ENCODE assay signal across 21 cellular contexts in genomic region chr2:222290371-222290690, GRCh38. TPM values are rescaled to one million over a fixed set of nuclear protein-coding genes. Genes with fewer than 3 reads are reported as not detected.
DNase-seq lines count a peak whose midpoint lies in the region; ATAC-seq and TF ChIP-seq lines count a peak whose summit lies in the region.
"Had no signal": no experiment of that assay in that cellular context is flagged by ENCODE, and none has a peak within 500 bp of the region (broad histone marks: within the 10 kb centered on the region; RNA-seq: fewer than 3 reads in every experiment).

No MANE protein-coding gene starts in this region.

- H3K27ac ChIP-seq in GM23338 (ENCODE audit: low read depth) (no peak overlapping the region), WERI-Rb-1 (no peak overlapping the region), trophoblast cell (ENCODE audit: low read depth, low read length) (no peak overlapping the region)
- H3K27ac ChIP-seq: right atrium auricular region, SJSA1 had no signal

- H3K9me3 ChIP-seq in WERI-Rb-1 (ENCODE audit: severe bottlenecking): no peaks in the 10 kb centered on the region
- H3K9me3 ChIP-seq in iPS-15b (ENCODE audit: control insufficient read depth, insufficient read depth, low read length): no peaks in the 10 kb centered on the region
- H3K9me3 ChIP-seq in trophoblast cell (ENCODE audit: insufficient read depth, low read depth, low read length): peaks cover 5% of the 10 kb centered on the region
- H3K9me3 ChIP-seq: right atrium auricular region, SJSA1 had no signal

- no peak overlapping the region for H3K9ac ChIP-seq in iPS-15b (ENCODE audit: low read depth, low read length)
- H3K9ac ChIP-seq in trophoblast cell (ENCODE audit: low read length): no peak overlapping the region

- H2BK12ac ChIP-seq in trophoblast cell (ENCODE audit: low read length): no peak overlapping the region

- H4K91ac ChIP-seq in trophoblast cell (ENCODE audit: low read depth, low read length): no peak overlapping the region

- H3K9me2 ChIP-seq in GM23338 (ENCODE audit: insufficient read depth): no peaks in the 10 kb centered on the region

- no peaks in the 10 kb centered on the region for H3K79me1 ChIP-seq in trophoblast cell (ENCODE audit: low read length)

- no peak overlapping the region for H2BK120ac ChIP-seq in trophoblast cell (ENCODE audit: insufficient read depth, low read length, poor library complexity)

- H3K4me3 Mint-ChIP-seq in GM23338: peak overlapping the region; percentile 72
- H3K4me3 Mint-ChIP-seq in naive thymus-derived CD8-positive, alpha-beta T cell: no peak overlapping the region
- H3K4me3 Mint-ChIP-seq in T-cell: no peak overlapping the region
- H3K4me3 Mint-ChIP-seq: dendritic cell treated with granulocyte-macrophage colony-stimulating factor and Interleukin-4, amounts not matched to agents 40 ng/mL and 50 ng/mL, for 4 days; memory B cell had no signal

- WGBS in trophoblast cell (ENCODE audit: extremely low coverage, insufficient coverage, insufficient read length): no CpG with 5 or more reads among the region's 8 CpGs

- POLR2A ChIA-PET in naive thymus-derived CD8-positive, alpha-beta T cell (lab: Charles Lee): no interaction called here
- POLR2A ChIA-PET in T-cell (lab: Charles Lee): no interaction called here

- CTCF ChIA-PET in T-cell (lab: Charles Lee): interaction anchor here in 1 of 2 donors (0.6 kb wide), 1 partner anchor 56 kb away, joined by 3 read pairs; no protein-coding TSS in a partner anchor

- peaks cover 70% of the 10 kb centered on the region for H3K4me1 ChIP-seq in GM23338 (ENCODE audit: insufficient read depth)
- peaks cover 9% of the 10 kb centered on the region for H3K4me1 ChIP-seq in iPS-15b (ENCODE audit: control insufficient read depth, insufficient read depth, low read length)
- H3K4me1 ChIP-seq in trophoblast cell (ENCODE audit: control insufficient read depth in 1 of 2, insufficient read depth in 2 of 2, low read length in 2 of 2): peaks cover 0 to 3% of the 10 kb centered on the region in 2 experiments

- H3K14ac ChIP-seq in trophoblast cell (ENCODE audit: low read length): no peak overlapping the region

- H3K4me1 Mint-ChIP-seq in GM23338 (peaks cover 58% of the 10 kb centered on the region), T-cell (peaks cover 6 to 10% (median 6%) of the 10 kb centered on the region in 3 donors)
- peaks cover 5 to 17% (median 8%) of the 10 kb centered on the region in 4 donors for H3K4me1 Mint-ChIP-seq in naive thymus-derived CD8-positive, alpha-beta T cell

- H3K79me2 ChIP-seq in GM23338 (replicated peaks; ENCODE audit: insufficient read depth) (no peaks in the 10 kb centered on the region), trophoblast cell (ENCODE audit: control insufficient read depth, insufficient read depth, low read length, poor library complexity) (no peaks in the 10 kb centered on the region)

- no peak for DNase-seq in GM23338 (ENCODE audit: low spot score)
- DNase-seq in WERI-Rb-1: no peak
- DNase-seq in trophoblast cell: no peak
- DNase-seq in NCI-H2029 treated with DMSO at 0.1 percent for 48 hours (lab: John Stamatoyannopoulos, UW): no peak
- no peak for DNase-seq in naive thymus-derived CD8-positive, alpha-beta T cell
- no peak for DNase-seq in T-cell
- DNase-seq: activated CD8-positive, alpha-beta memory T cell treated with anti-CD3 and anti-CD28 coated beads, Interleukin-2, amount 50 U/mL, for 48 hours; activated naive CD4-positive, alpha-beta T cell; anterior cingulate cortex; NCI-H2029; nucleus accumbens; OCI-M1; T1000 had no signal

- no peak overlapping the region for H2AFZ ChIP-seq in GM23338
- H2AFZ ChIP-seq in trophoblast cell (ENCODE audit: insufficient read depth, low read length, poor library complexity): no peak overlapping the region

- H3K4me2 ChIP-seq in GM23338 (peak overlapping the region; percentile 73), trophoblast cell (ENCODE audit: low read length) (peak overlapping the region; percentile 56)

- H2AK5ac ChIP-seq in trophoblast cell (ENCODE audit: low read length): no peak overlapping the region

- no peak overlapping the region for H3K23ac ChIP-seq in trophoblast cell (ENCODE audit: low read length)

- no peak for ATAC-seq in GM23338
- ATAC-seq in HG03378 (IDR thresholded peaks at IDR 0.05; ENCODE audit: unreplicated experiment): no peak
- ATAC-seq in naive thymus-derived CD8-positive, alpha-beta T cell: no peak
- ATAC-seq in T-cell (replicated peaks in 1 of 4): no peak

- H3K9me3 Mint-ChIP-seq in GM23338 (peaks cover 3% of the 10 kb centered on the region; the same call in 1 of the 3 replicates), T-cell (peaks cover 0 to 3% (median 0%) of the 10 kb centered on the region in 3 donors)
- H3K9me3 Mint-ChIP-seq in naive thymus-derived CD8-positive, alpha-beta T cell: peaks cover 0 to 5% (median 0%) of the 10 kb centered on the region in 9 donors
- H3K9me3 Mint-ChIP-seq: dendritic cell treated with granulocyte-macrophage colony-stimulating factor and Interleukin-4, amounts not matched to agents 40 ng/mL and 50 ng/mL, for 4 days; memory B cell had no signal

- H3K27ac Mint-ChIP-seq in GM23338 (no peak overlapping the region), T-cell (peak overlapping the region in 1 of 2 donors; percentile 17)
- H3K27ac Mint-ChIP-seq in naive thymus-derived CD8-positive, alpha-beta T cell: no peak overlapping the region
- H3K27ac Mint-ChIP-seq: dendritic cell treated with granulocyte-macrophage colony-stimulating factor and Interleukin-4, amounts not matched to agents 40 ng/mL and 50 ng/mL, for 4 days; memory B cell had no signal

- peaks cover 27% of the 10 kb centered on the region; the same call in 1 of the 2 replicates for H4K20me1 ChIP-seq in GM23338 (replicated peaks; ENCODE audit: insufficient read depth)

- H4K8ac ChIP-seq in trophoblast cell (ENCODE audit: low read depth, low read length): no peak overlapping the region

- no peak overlapping the region for H4K12ac ChIP-seq in trophoblast cell (ENCODE audit: low read depth, low read length)

- H3K27me3 ChIP-seq in GM23338 (ENCODE audit: insufficient read depth) (peaks cover 100% of the 10 kb centered on the region), WERI-Rb-1 (ENCODE audit: insufficient read depth, low read depth, severe bottlenecking) (peaks cover 38% of the 10 kb centered on the region), iPS-15b (ENCODE audit: control insufficient read depth, insufficient read depth, low read length) (peaks cover 94% of the 10 kb centered on the region), trophoblast cell (ENCODE audit: insufficient read depth, low read length) (peaks cover 66% of the 10 kb centered on the region)

- H3K36me3 ChIP-seq in GM23338 (ENCODE audit: insufficient read depth) (no peaks in the 10 kb centered on the region), WERI-Rb-1 (no peaks in the 10 kb centered on the region), iPS-15b (ENCODE audit: control insufficient read depth, insufficient read depth, low read length) (no peaks in the 10 kb centered on the region), trophoblast cell (ENCODE audit: control insufficient read depth in 1 of 2, insufficient read depth in 2 of 2, low read length in 2 of 2) (no peaks in the 10 kb centered on the region)
- H3K36me3 ChIP-seq: right atrium auricular region, SJSA1 had no signal

- H3K4me3 ChIP-seq in GM23338: peak overlapping the region; percentile 44
- peak overlapping the region; percentile 38 for H3K4me3 ChIP-seq in WERI-Rb-1 (ENCODE audit: low read depth, low read length)
- peak overlapping the region; percentile 40 for H3K4me3 ChIP-seq in iPS-15b (ENCODE audit: low read depth, low read length)
- H3K4me3 ChIP-seq in trophoblast cell (ENCODE audit: low read depth, low read length): no peak overlapping the region
- H3K4me3 ChIP-seq: GM12878 had no signal

- peaks cover 20% of the 10 kb centered on the region for H3F3A ChIP-seq in GM23338 (replicated peaks; ENCODE audit: low read depth)

- peaks cover 97% of the 10 kb centered on the region for H3K27me3 Mint-ChIP-seq in GM23338 (ENCODE audit: insufficient read depth, low read depth, poor library complexity)
- peaks cover 46 to 99% (median 73%) of the 10 kb centered on the region in 5 donors for H3K27me3 Mint-ChIP-seq in naive thymus-derived CD8-positive, alpha-beta T cell
- H3K27me3 Mint-ChIP-seq in T-cell: peaks cover 77 to 92% of the 10 kb centered on the region in 2 donors

- no peak overlapping the region for H3K18ac ChIP-seq in trophoblast cell (ENCODE audit: low read length)

- no peak overlapping the region for H3K4ac ChIP-seq in trophoblast cell (ENCODE audit: low read depth, low read length)

- no peaks in the 10 kb centered on the region for H3K36me3 Mint-ChIP-seq in GM23338 (ENCODE audit: low read depth)
- H3K36me3 Mint-ChIP-seq in naive thymus-derived CD8-positive, alpha-beta T cell: peaks cover 0 to 10% (median 7%) of the 10 kb centered on the region in 3 donors
- H3K36me3 Mint-ChIP-seq in T-cell: no peaks in the 10 kb centered on the region

- no peak overlapping the region for H2BK5ac ChIP-seq in trophoblast cell (ENCODE audit: low read depth, low read length, poor library complexity)

- TF ChIP-seq CTCF in GM23338 (conservative IDR thresholded peaks at IDR 0.05; ENCODE audit: low read depth in 2 of 2) (no peak), WERI-Rb-1 (IDR thresholded peaks at IDR 0.05; ENCODE audit: low read depth, low read length) (no peak)

TF ChIP-seq in GM23338, 12 proteins besides CTCF, POLR2A, EP300 and RAD21:
- no peak for TF ChIP-seq EZH2phosphoT487 (IDR thresholded peaks at IDR 0.05; ENCODE audit: unreplicated experiment)
- TF ChIP-seq, protein P1, sequence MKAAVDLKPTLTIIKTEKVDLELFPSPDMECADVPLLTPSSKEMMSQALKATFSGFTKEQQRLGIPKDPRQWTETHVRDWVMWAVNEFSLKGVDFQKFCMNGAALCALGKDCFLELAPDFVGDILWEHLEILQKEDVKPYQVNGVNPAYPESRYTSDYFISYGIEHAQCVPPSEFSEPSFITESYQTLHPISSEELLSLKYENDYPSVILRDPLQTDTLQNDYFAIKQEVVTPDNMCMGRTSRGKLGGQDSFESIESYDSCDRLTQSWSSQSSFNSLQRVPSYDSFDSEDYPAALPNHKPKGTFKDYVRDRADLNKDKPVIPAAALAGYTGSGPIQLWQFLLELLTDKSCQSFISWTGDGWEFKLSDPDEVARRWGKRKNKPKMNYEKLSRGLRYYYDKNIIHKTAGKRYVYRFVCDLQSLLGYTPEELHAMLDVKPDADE (IDR thresholded peaks at IDR 0.05): no peak
- TF ChIP-seq POLR2AphosphoS5 (IDR thresholded peaks at IDR 0.05; ENCODE audit: low read depth): no peak

RNA-seq across cellular contexts. Expression of gene PAX3, which starts 8.5 kb away (rescaled TPM):
- total RNA-seq in GM23338 (2014; rRNA removed; shearing (Covaris generic)): not detected in 2 replicates
- not detected in 2 replicates for polyA plus RNA-seq in GM23338 (2016; fragmentation: Nextera tagmentation; extraction: Ambion mirVana)
- polyA plus RNA-seq in trophoblast cell (2013): not detected in 2 replicates
- total RNA-seq in naive thymus-derived CD8-positive, alpha-beta T cell: not detected
- polyA plus RNA-seq in naive thymus-derived CD8-positive, alpha-beta T cell: not detected
- total RNA-seq in T-cell: not detected
- total RNA-seq: epithelial cell of proximal tubule, GM12878 had no signal
- polyA plus RNA-seq: GM12878 had no signal
